18 cellular contexts compared by ENCODE assay signal in the genomic region with DNA sequence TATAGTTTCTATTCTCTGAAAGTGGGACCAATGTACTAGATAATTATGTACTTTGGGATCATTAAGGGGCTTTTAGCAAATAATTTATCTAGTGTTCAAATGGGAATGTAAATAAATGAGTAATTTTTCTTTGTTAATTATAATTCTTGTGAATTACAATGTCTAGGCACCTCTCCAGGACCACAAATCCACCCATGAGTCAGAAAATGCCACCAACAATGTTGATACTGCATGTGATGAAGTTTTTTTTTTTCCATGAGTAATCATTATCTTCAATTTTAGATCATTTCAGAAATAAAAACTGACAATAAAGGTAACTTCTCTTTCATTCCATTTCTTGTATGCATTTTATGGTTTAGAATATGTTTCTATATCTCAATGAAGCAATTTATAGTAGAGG.
DNase-seq lines count a peak whose midpoint lies in the region; ATAC-seq, FAIRE-seq and TF ChIP-seq lines count a peak whose summit lies in the region.
"Had no signal": no experiment of that assay in that cellular context is flagged by ENCODE, and none has a peak within 500 bp of the region (broad histone marks: within the 10 kb centered on the region; RNA-seq: fewer than 3 reads in every experiment).

No MANE protein-coding gene starts in this region.

- H3K9me3 ChIP-seq in esophagus muscularis mucosa (no peaks in the 10 kb centered on the region), colonic mucosa (no peaks in the 10 kb centered on the region)
- H3K9me3 ChIP-seq: Peyer's patch had no signal

- no peak for TF ChIP-seq POLR2A in esophagus muscularis mucosa (IDR thresholded peaks at IDR 0.05; ENCODE audit: low read depth)

- no peak overlapping the region for H3K4me3 ChIP-seq in esophagus muscularis mucosa
- H3K4me3 ChIP-seq in colonic mucosa = no peak overlapping the region
- H3K4me3 ChIP-seq: Peyer's patch had no signal

- TF ChIP-seq EP300 in esophagus muscularis mucosa (IDR thresholded peaks at IDR 0.05) = no peak

- H3K27me3 ChIP-seq in esophagus muscularis mucosa (peaks cover 0 to 3% (median 0%) of the 10 kb centered on the region in 4 donors), colonic mucosa (no peaks in the 10 kb centered on the region)
- H3K27me3 ChIP-seq: Peyer's patch had no signal

- TF ChIP-seq CTCF in esophagus muscularis mucosa (IDR thresholded peaks at IDR 0.05) = no peak
- TF ChIP-seq CTCF in colonic mucosa (IDR thresholded peaks at IDR 0.05) = no peak

- no peak overlapping the region for H3K9ac ChIP-seq in colonic mucosa (ENCODE audit: low read depth in 2 of 2, low read length in 2 of 2)

- FAIRE-seq in RCC 7860 (lab: Jason Lieb, UNC) = peak; percentile 83
- FAIRE-seq: H54, HepG2 had no signal

- intact Hi-C loops in esophagus muscularis mucosa (cut with DNase I) (no loop called here), colonic mucosa (cut with DNase I) (no loop called here)

- DNase-seq in activated T-cell treated with anti-CD3 and anti-CD28 coated beads, Interleukin-2, amount 50 U/mL, for 4 hours = no peak
- no peak for DNase-seq in activated T-cell treated with anti-CD3 and anti-CD28 coated beads, Interleukin-2, amount 50 U/mL, for 24 hours
- no peak for DNase-seq in RCC 7860 (ENCODE audit: low spot score)
- DNase-seq in esophagus muscularis mucosa (ENCODE audit: extremely low spot score) = peak; percentile 2
- no peak for DNase-seq in colonic mucosa
- no peak for DNase-seq in SIG-M5 treated with dmso at 0.1 percent for 504 hours (lab: John Stamatoyannopoulos, UW; ENCODE audit: unreplicated experiment)
- DNase-seq in NCI-H2196 (lab: John Stamatoyannopoulos, UW; ENCODE audit: unreplicated experiment) = no peak
- no peak for DNase-seq in activated naive CD8-positive, alpha-beta T cell treated with anti-CD3 and anti-CD28 coated beads, Interleukin-2, amount 50 U/mL, for 24 hours
- DNase-seq: COR-L47, DMS153, NCI-H2107, NCI-H774, Peyer's patch, SHP77 treated with DMSO at 0.1 percent for 48 hours had no signal

- peaks cover 2% of the 10 kb centered on the region for H3K27me3 Mint-ChIP-seq in activated T-cell treated with anti-CD3 and anti-CD28 coated beads, Interleukin-2, amount 50 U/mL, for 4 hours (ENCODE audit: low read depth)
- H3K27me3 Mint-ChIP-seq in activated T-cell treated with anti-CD3 and anti-CD28 coated beads, Interleukin-2, amount 50 U/mL, for 24 hours = no peaks in the 10 kb centered on the region
- peaks cover 2% of the 10 kb centered on the region for H3K27me3 Mint-ChIP-seq in activated naive CD8-positive, alpha-beta T cell treated with anti-CD3 and anti-CD28 coated beads, Interleukin-2, amount 50 U/mL, for 24 hours

- no peaks in the 10 kb centered on the region for H3K36me3 Mint-ChIP-seq in activated T-cell treated with anti-CD3 and anti-CD28 coated beads, Interleukin-2, amount 50 U/mL, for 4 hours (ENCODE audit: insufficient read depth)
- H3K36me3 Mint-ChIP-seq in activated T-cell treated with anti-CD3 and anti-CD28 coated beads, Interleukin-2, amount 50 U/mL, for 24 hours (ENCODE audit: low read depth) = no peaks in the 10 kb centered on the region
- H3K36me3 Mint-ChIP-seq in activated naive CD8-positive, alpha-beta T cell treated with anti-CD3 and anti-CD28 coated beads, Interleukin-2, amount 50 U/mL, for 24 hours (ENCODE audit: low read depth) = no peaks in the 10 kb centered on the region
- H3K36me3 Mint-ChIP-seq: CD14-positive monocyte had no signal

- peak; percentile 43 to 51 for ATAC-seq in activated T-cell treated with anti-CD3 and anti-CD28 coated beads, Interleukin-2, amount 50 U/mL, for 4 hours
- no peak for ATAC-seq in activated naive CD8-positive, alpha-beta T cell treated with anti-CD3 and anti-CD28 coated beads, Interleukin-2, amount 50 U/mL, for 24 hours
- ATAC-seq: HepG2 had no signal

- no peak overlapping the region for H3K4me3 Mint-ChIP-seq in activated T-cell treated with anti-CD3 and anti-CD28 coated beads, Interleukin-2, amount 50 U/mL, for 4 hours
- H3K4me3 Mint-ChIP-seq in activated T-cell treated with anti-CD3 and anti-CD28 coated beads, Interleukin-2, amount 50 U/mL, for 24 hours = no peak overlapping the region
- H3K4me3 Mint-ChIP-seq in activated naive CD8-positive, alpha-beta T cell treated with anti-CD3 and anti-CD28 coated beads, Interleukin-2, amount 50 U/mL, for 24 hours = no peak overlapping the region
- H3K4me3 Mint-ChIP-seq: CD14-positive monocyte had no signal

- H3K4me1 ChIP-seq in esophagus muscularis mucosa = no peaks in the 10 kb centered on the region
- H3K4me1 ChIP-seq in colonic mucosa = no peaks in the 10 kb centered on the region
- H3K4me1 ChIP-seq: Peyer's patch had no signal

- H3K27ac Mint-ChIP-seq in activated T-cell treated with anti-CD3 and anti-CD28 coated beads, Interleukin-2, amount 50 U/mL, for 24 hours = no peak overlapping the region
- H3K27ac Mint-ChIP-seq in activated naive CD8-positive, alpha-beta T cell treated with anti-CD3 and anti-CD28 coated beads, Interleukin-2, amount 50 U/mL, for 24 hours = no peak overlapping the region
- H3K27ac Mint-ChIP-seq: CD14-positive monocyte had no signal

- H3K4me1 Mint-ChIP-seq in activated T-cell treated with anti-CD3 and anti-CD28 coated beads, Interleukin-2, amount 50 U/mL, for 4 hours (ENCODE audit: low read depth) = peaks cover 5% of the 10 kb centered on the region
- H3K4me1 Mint-ChIP-seq in activated T-cell treated with anti-CD3 and anti-CD28 coated beads, Interleukin-2, amount 50 U/mL, for 24 hours (ENCODE audit: low read depth) = peaks cover 16% of the 10 kb centered on the region
- peaks cover 13% of the 10 kb centered on the region for H3K4me1 Mint-ChIP-seq in activated naive CD8-positive, alpha-beta T cell treated with anti-CD3 and anti-CD28 coated beads, Interleukin-2, amount 50 U/mL, for 24 hours
- H3K4me1 Mint-ChIP-seq: CD14-positive monocyte had no signal

- H3K9me3 Mint-ChIP-seq in activated T-cell treated with anti-CD3 and anti-CD28 coated beads, Interleukin-2, amount 50 U/mL, for 4 hours = no peaks in the 10 kb centered on the region
- H3K9me3 Mint-ChIP-seq in activated T-cell treated with anti-CD3 and anti-CD28 coated beads, Interleukin-2, amount 50 U/mL, for 24 hours = no peaks in the 10 kb centered on the region
- no peaks in the 10 kb centered on the region for H3K9me3 Mint-ChIP-seq in activated naive CD8-positive, alpha-beta T cell treated with anti-CD3 and anti-CD28 coated beads, Interleukin-2, amount 50 U/mL, for 24 hours

- H3K36me3 ChIP-seq in esophagus muscularis mucosa = no peaks in the 10 kb centered on the region
- no peaks in the 10 kb centered on the region for H3K36me3 ChIP-seq in colonic mucosa
- H3K36me3 ChIP-seq: Peyer's patch had no signal

- H3K27ac ChIP-seq in esophagus muscularis mucosa (replicated peaks in 1 of 4) = no peak overlapping the region
- no peak overlapping the region for H3K27ac ChIP-seq in colonic mucosa
- H3K27ac ChIP-seq: 22Rv1, Peyer's patch had no signal
